Comparison of ENCODE assay signal across 5 cellular contexts in the genomic region with DNA sequence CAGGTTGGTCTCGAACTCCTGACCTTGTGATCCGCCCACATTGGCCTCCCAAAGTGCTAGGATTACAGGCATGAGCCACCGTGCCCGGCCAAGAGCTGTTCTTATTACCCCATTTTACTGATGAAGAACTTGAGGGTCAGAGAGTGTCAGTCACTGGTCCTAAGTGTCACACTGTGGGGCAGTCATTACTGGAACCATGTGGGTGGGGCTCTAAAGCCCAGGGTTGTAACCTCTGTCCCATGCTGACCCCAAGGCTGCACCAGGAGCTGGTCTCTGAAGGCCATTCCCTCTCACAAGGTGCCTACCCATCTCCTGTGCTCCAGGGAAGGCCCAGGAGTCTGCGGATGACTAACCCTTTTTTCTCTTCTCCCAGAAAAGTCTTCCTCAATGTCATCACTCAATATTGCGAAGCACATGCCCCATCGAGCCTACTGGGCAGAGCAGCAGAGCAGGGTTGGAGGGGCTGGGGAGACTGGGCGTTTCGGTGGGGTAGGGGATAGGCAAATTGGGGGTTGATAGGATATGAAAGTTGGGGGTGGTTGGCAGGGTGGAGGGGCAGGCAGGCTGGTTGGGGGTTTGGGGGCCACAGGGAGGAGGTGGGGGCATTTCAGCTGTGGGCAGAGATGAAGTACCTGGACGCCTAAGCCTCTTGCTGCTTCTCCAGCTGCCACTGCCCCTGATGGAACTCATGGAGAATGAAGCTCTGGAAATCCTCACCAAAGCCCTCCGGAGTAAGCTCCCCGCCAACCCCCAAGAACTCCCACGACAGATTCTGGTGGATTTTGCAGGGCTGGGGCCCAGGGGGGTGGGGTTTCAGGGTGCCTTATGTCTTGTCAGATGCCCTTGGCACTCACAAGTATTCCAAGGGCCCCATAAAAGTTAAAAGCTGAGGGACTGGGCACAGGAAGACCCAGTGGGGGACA. TPM values are rescaled to one million over a fixed set of nuclear protein-coding genes. Genes with fewer than 3 reads are reported as not detected.
DNase-seq lines count a peak whose midpoint lies in the region; ATAC-seq, FAIRE-seq and TF ChIP-seq lines count a peak whose summit lies in the region.

No MANE protein-coding gene starts in this region.

- CTCF ChIA-PET in GM12878 (lab: Yijun Ruan, JAX), result interaction anchor here (0.7 to 5.8 kb wide), 23 partner anchors 11 to 369 kb away, joined by 3 to 238 read pairs (median 7); a partner anchor contains a TSS

- TF ChIP-seq CTCF in MM.1S (IDR thresholded peaks at IDR 0.05; ENCODE audit: low read length) (no peak), GM12878 (IDR thresholded peaks at IDR 0.05 in 2 of 3, conservative IDR thresholded peaks at IDR 0.05 in 1 of 3; ENCODE audit: control insufficient read depth in 2 of 3, extremely low read depth in 1 of 3, insufficient read depth in 1 of 3, low read depth in 3 of 3, low read length in 3 of 3) (no peak), sigmoid colon (IDR thresholded peaks at IDR 0.05) (no peak)

- H3K9me3 ChIP-seq in MM.1S (replicated peaks; ENCODE audit: insufficient read depth, low read length) (no peaks in the 10 kb centered on the region), GM12878 (replicated peaks; ENCODE audit: control insufficient read depth, insufficient read depth, low read length) (no peaks in the 10 kb centered on the region), sigmoid colon (no peaks in the 10 kb centered on the region), GM23248 (ENCODE audit: low read depth) (no peaks in the 10 kb centered on the region)

- peak overlapping the region; percentile 99 for H3K9ac ChIP-seq in MM.1S (ENCODE audit: low read length)
- H3K9ac ChIP-seq in GM12878 (ENCODE audit: control insufficient read depth, insufficient read depth, low read length), result peak overlapping the region; percentile 81; the same call in 1 of the 2 replicates
- no peak overlapping the region for H3K9ac ChIP-seq in GM23248

- no TSS peak for BruUV-seq in GM12878 (replicated peaks; lab: Mats Ljungman, UMichigan)

- RAD21 ChIA-PET in GM12878 (lab: Charles Lee; ENCODE audit: unreplicated experiment), result interaction anchor here (0.9 to 5.8 kb wide), 14 partner anchors 14 to 97 kb away, joined by 3 to 125 read pairs (median 6); a partner anchor contains a TSS

- H3K4me3 ChIP-seq in MM.1S (ENCODE audit: low read length) (peak overlapping the region; percentile 76), GM12878 (peak overlapping the region; percentile 72), sigmoid colon (peak overlapping the region in 2 of 4 donors; percentile 89 to 91), GM23248 (no peak overlapping the region)

- TF ChIP-seq POLR2A in GM12878 (IDR thresholded peaks at IDR 0.05; ENCODE audit: low read depth, low read length), result no peak
- TF ChIP-seq POLR2A in sigmoid colon (IDR thresholded peaks at IDR 0.05), result no peak

- no peaks in the 10 kb centered on the region for H4K20me1 ChIP-seq in MM.1S (ENCODE audit: insufficient read depth, low read length)
- no peaks in the 10 kb centered on the region for H4K20me1 ChIP-seq in GM12878 (ENCODE audit: control insufficient read depth, insufficient read depth)
- no peaks in the 10 kb centered on the region for H4K20me1 ChIP-seq in GM23248 (ENCODE audit: insufficient read depth)

- TF ChIP-seq EP300 in GM12878 (IDR thresholded peaks at IDR 0.05; ENCODE audit: borderline replicate concordance in 1 of 2, control insufficient read depth in 1 of 2, low read depth in 2 of 2, low read length in 2 of 2) (no peak), sigmoid colon (IDR thresholded peaks at IDR 0.05) (no peak)

- H3K4me2 ChIP-seq in MM.1S (ENCODE audit: low read depth, low read length), result peak overlapping the region; percentile 82
- peak overlapping the region; percentile 46 for H3K4me2 ChIP-seq in GM12878 (ENCODE audit: control insufficient read depth, insufficient read depth)
- H3K4me2 ChIP-seq in GM23248 (ENCODE audit: unreplicated experiment), result no peak overlapping the region

- no peaks in the 10 kb centered on the region for H3K36me3 ChIP-seq in MM.1S (replicated peaks; ENCODE audit: insufficient read depth, low read length)
- H3K36me3 ChIP-seq in GM12878 (ENCODE audit: control insufficient read depth in 2 of 2, insufficient read depth in 2 of 2, low read length in 1 of 2), result peaks cover 0 to 3% of the 10 kb centered on the region in 2 experiments; a peak in 2 of 4 replicates
- no peaks in the 10 kb centered on the region for H3K36me3 ChIP-seq in sigmoid colon
- no peaks in the 10 kb centered on the region for H3K36me3 ChIP-seq in GM23248 (ENCODE audit: low read depth)

- H3F3A ChIP-seq in MM.1S (ENCODE audit: insufficient read depth, low read length) (peaks cover 24% of the 10 kb centered on the region), GM23248 (ENCODE audit: insufficient read depth) (0 out of 2 replicates have a peak, but pooled peaks cover 11% of the 10 kb centered on the region)

- H3K79me2 ChIP-seq in MM.1S (ENCODE audit: low read length) (peaks cover 26% of the 10 kb centered on the region), GM12878 (ENCODE audit: control insufficient read depth, insufficient read depth, low read length) (peaks cover 22% of the 10 kb centered on the region), GM23248 (ENCODE audit: insufficient read depth) (peaks cover 11% of the 10 kb centered on the region; the same call in 1 of the 2 replicates)

- POLR2A ChIA-PET in GM12878 (lab: Charles Lee), result interaction anchor here (0.6 to 5.8 kb wide), 15 partner anchors 14 to 319 kb away, joined by 3 to 70 read pairs (median 6); a partner anchor contains a TSS

- H3K4me1 ChIP-seq in MM.1S (ENCODE audit: low read length) (peaks cover 24% of the 10 kb centered on the region), GM12878 (ENCODE audit: control insufficient read depth, insufficient read depth, low read length) (peaks cover 27% of the 10 kb centered on the region), sigmoid colon (peaks cover 0 to 55% (median 50%) of the 10 kb centered on the region in 4 donors), GM23248 (ENCODE audit: insufficient read depth) (peaks cover 13% of the 10 kb centered on the region)

- FAIRE-seq in GM12878 (lab: Jason Lieb, UNC), result no peak

- in situ Hi-C loops in GM12878 (cut with MboI), result loop anchor here (5.0 kb wide), 1 partner anchor 101 kb away; no protein-coding TSS in a partner anchor
- in situ Hi-C loops in GM23248 (cut with MboI), result no loop called here

- H3K27ac ChIP-seq in MM.1S (ENCODE audit: low read length) (peak overlapping the region; percentile 99; the same call in 1 of the 2 replicates), GM12878 (ENCODE audit: control insufficient read depth, insufficient read depth) (peak overlapping the region; percentile 90; the same call in 1 of the 2 replicates), sigmoid colon (peak overlapping the region; percentile 87 to 97 (median 96)), GM23248 (no peak overlapping the region)

- H3K9me2 ChIP-seq in MM.1S (replicated peaks; ENCODE audit: insufficient read depth, low read length) (no peaks in the 10 kb centered on the region), GM23248 (ENCODE audit: insufficient read depth) (no peaks in the 10 kb centered on the region)

- no peak for TF ChIP-seq RAD21 in GM12878 (IDR thresholded peaks at IDR 0.05; ENCODE audit: insufficient read depth, low read depth, low read length)

- intact Hi-C loops in GM12878 (cut with micrococcal nuclease; ENCODE audit: unreplicated experiment) (loop anchor here (1.0 to 5.0 kb wide), 3 partner anchors 63 to 631 kb away; a partner anchor contains a TSS), sigmoid colon (cut with DNase I) (loop anchor here (1.0 to 5.0 kb wide), 2 partner anchors 56 to 99 kb away; a partner anchor contains a TSS)

- WGBS in GM12878 (ENCODE audit: insufficient coverage, insufficient replicate concordance, low lambda C conversion rate, missing lambda C conversion rate), result 62% methylated on average over 13 of the region's 13 CpGs
- 85 to 87% methylated on average over 13 of the region's 13 CpGs for WGBS in sigmoid colon, 2 donors
- whole genome bisulfite sequencing in GM23248 (ENCODE audit: low coverage in 1 of 2, low lambda C conversion rate in 2 of 2, missing lambda C conversion rate in 2 of 2), 2 experiments, result 75% methylated on average over 12 to 13 of the region's 13 CpGs

- DNase-seq in MM.1S (no peak), GM12878 (ENCODE audit: low read depth, low spot score) (no peak), sigmoid colon (no peak), GM23248 (no peak)

- SMC1A ChIA-PET in GM12878 (lab: Charles Lee; ENCODE audit: uncharacterized antibody, unreplicated experiment), result interaction anchor here (0.7 to 5.7 kb wide), 10 partner anchors 14 to 151 kb away, joined by 3 to 98 read pairs (median 6); a partner anchor contains a TSS

- no peak for ATAC-seq in GM12878
- ATAC-seq in GM19395 (IDR thresholded peaks at IDR 0.05; ENCODE audit: unreplicated experiment), result no peak

- no peak overlapping the region for H2AFZ ChIP-seq in MM.1S (ENCODE audit: low read length)
- no peak overlapping the region for H2AFZ ChIP-seq in GM12878 (ENCODE audit: control insufficient read depth, low read depth, low read length)
- H2AFZ ChIP-seq in GM23248, result no peak overlapping the region

- H3K27me3 ChIP-seq in MM.1S (replicated peaks; ENCODE audit: insufficient read depth, low read length) (peaks cover 30% of the 10 kb centered on the region), GM12878 (replicated peaks in 1 of 2; ENCODE audit: control insufficient read depth in 2 of 2, insufficient read depth in 2 of 2, low read length in 1 of 2) (peaks cover 5 to 17% of the 10 kb centered on the region in 2 experiments; a peak in 3 of 4 replicates), sigmoid colon (peaks cover 17 to 52% (median 37%) of the 10 kb centered on the region in 3 donors), GM23248 (replicated peaks; ENCODE audit: insufficient read depth) (peaks cover 4% of the 10 kb centered on the region; the same call in 1 of the 2 replicates)

RNA-seq across cellular contexts. Expression of a gene that starts 2.0 kb away (rescaled TPM):
- total RNA-seq in GM12878 (2013; cell fraction: nucleolus; rRNA removed), result 18.8 and 21.2 TPM in 2 replicates
- total RNA-seq in GM12878 (2014; rRNA removed), result 34.9 and 40.7 TPM in 2 replicates
- total RNA-seq in GM12878 (2014; rRNA removed; fragmentation: Illumina TruSeq; extraction: Trizol), result 12.3 and 12.7 TPM in 2 replicates
- 41.7 and 48.9 TPM in 2 replicates for total RNA-seq in GM12878 (2021)
- polyA plus RNA-seq in GM12878 (2011; ENCODE audit: low read depth), result 3.8 TPM
- polyA plus RNA-seq in GM12878 (2011; rRNA removed), result 6.4 and 10.9 TPM in 2 replicates
- 16.8 and 24.8 TPM in 2 replicates for polyA plus RNA-seq in GM12878 (2011; cell fraction: cytosol; rRNA removed)
- 24.4 and 36.6 TPM in 2 replicates for polyA plus RNA-seq in GM12878 (2011; cell fraction: nucleus; rRNA removed)
- 10.7 and 14.9 TPM in 2 replicates for polyA plus RNA-seq in GM12878 (2012)
- polyA plus RNA-seq in GM12878 (2014; fragmentation: Illumina TruSeq; extraction: Trizol), result 1.5 and 7.0 TPM in 2 replicates
- polyA plus RNA-seq in GM12878 (2014; fragmentation: Nextera tagmentation; extraction: Ambion mirVana), result under 1 TPM; 0.32 to 0.55 TPM
- 32.7 and 45.0 TPM in 2 replicates for polyA plus RNA-seq in GM12878 (2014; rRNA removed)
- polyA plus RNA-seq in GM12878 (2016; fragmentation: Nextera tagmentation; extraction: Ambion mirVana), result 10 to 100 TPM; 12.4 to 23.3 TPM
- 7.6 and 17.4 TPM in 2 replicates for polyA minus RNA-seq in GM12878 (2011; rRNA and poly(A)+ RNA removed)
- 8.6 and 10.6 TPM in 2 replicates for polyA minus RNA-seq in GM12878 (2011; cell fraction: cytosol; rRNA and poly(A)+ RNA removed)
- polyA minus RNA-seq in GM12878 (2011; cell fraction: nucleus; rRNA and poly(A)+ RNA removed), result 7.3 and 17.8 TPM in 2 replicates
- total RNA-seq in sigmoid colon, result 10 to 100 TPM; 39.9 to 48.7 (median 45.3) TPM
- polyA plus RNA-seq in sigmoid colon, result 100 to 1,000 TPM; 151 to 244 (median 219) TPM
- total RNA-seq in GM23248 (2014; rRNA removed; shearing (Covaris generic)), result 38.6 and 41.9 TPM in 2 replicates
- 17.2 and 18.1 TPM in 2 replicates for polyA plus RNA-seq in GM23248 (2016; fragmentation: Nextera tagmentation; extraction: Ambion mirVana)

RNA-seq across cellular contexts. Expression of a gene that starts 3.2 kb away (rescaled TPM):
- total RNA-seq in GM12878 (2013; cell fraction: nucleolus; rRNA removed), result 0.50 TPM in 1 of 2 replicates, not detected in the other
- not detected in 2 replicates for total RNA-seq in GM12878 (2014; rRNA removed)
- not detected in 2 replicates for total RNA-seq in GM12878 (2014; rRNA removed; fragmentation: Illumina TruSeq; extraction: Trizol)
- 0.29 TPM in 1 of 2 replicates, not detected in the other for total RNA-seq in GM12878 (2021)
- not detected for polyA plus RNA-seq in GM12878 (2011; ENCODE audit: low read depth)
- polyA plus RNA-seq in GM12878 (2011; rRNA removed), result 0.12 and 0.24 TPM in 2 replicates
- polyA plus RNA-seq in GM12878 (2011; cell fraction: cytosol; rRNA removed), result 0.12 TPM in 1 of 2 replicates, not detected in the other
- 0.22 and 0.38 TPM in 2 replicates for polyA plus RNA-seq in GM12878 (2011; cell fraction: nucleus; rRNA removed)
- polyA plus RNA-seq in GM12878 (2012), result 0.23 and 0.67 TPM in 2 replicates
- polyA plus RNA-seq in GM12878 (2014; fragmentation: Illumina TruSeq; extraction: Trizol), result 0.31 TPM in 1 of 2 replicates, not detected in the other
- polyA plus RNA-seq in GM12878 (2014; fragmentation: Nextera tagmentation; extraction: Ambion mirVana), result not detected
- polyA plus RNA-seq in GM12878 (2014; rRNA removed), result not detected in 2 replicates
- polyA plus RNA-seq in GM12878 (2016; fragmentation: Nextera tagmentation; extraction: Ambion mirVana), result not detected
- not detected in 2 replicates for polyA minus RNA-seq in GM12878 (2011; rRNA and poly(A)+ RNA removed)
- polyA minus RNA-seq in GM12878 (2011; cell fraction: cytosol; rRNA and poly(A)+ RNA removed), result not detected in 2 replicates
- not detected in 2 replicates for polyA minus RNA-seq in GM12878 (2011; cell fraction: nucleus; rRNA and poly(A)+ RNA removed)
- not detected for total RNA-seq in sigmoid colon
- 1 to 10 TPM in 2 of 3 donors, not detected in 1; 1.1 to 1.4 TPM for polyA plus RNA-seq in sigmoid colon
- not detected in 2 replicates for total RNA-seq in GM23248 (2014; rRNA removed; shearing (Covaris generic))
- polyA plus RNA-seq in GM23248 (2016; fragmentation: Nextera tagmentation; extraction: Ambion mirVana), result not detected in 2 replicates

RNA-seq across cellular contexts. Expression of a gene that starts 12.3 kb away (rescaled TPM):
- total RNA-seq in GM12878 (2013; cell fraction: nucleolus; rRNA removed), result 0.33 and 0.69 TPM in 2 replicates
- total RNA-seq in GM12878 (2014; rRNA removed) (not detected in 2 replicates), GM12878 (2014; rRNA removed; fragmentation: Illumina TruSeq; extraction: Trizol) (not detected in 2 replicates), GM12878 (2021) (not detected in 2 replicates), sigmoid colon (under 1 TPM in 1 of 4 donors, not detected in 3; 0.71 TPM)
- not detected for polyA plus RNA-seq in GM12878 (2011; ENCODE audit: low read depth)
- polyA plus RNA-seq in GM12878 (2011; rRNA removed) (0.04 TPM in 1 of 2 replicates, not detected in the other), GM12878 (2014; fragmentation: Illumina TruSeq; extraction: Trizol) (not detected in 2 replicates), GM12878 (2014; fragmentation: Nextera tagmentation; extraction: Ambion mirVana) (not detected), GM12878 (2014; rRNA removed) (0.20 TPM in 1 of 2 replicates, not detected in the other), GM12878 (2016; fragmentation: Nextera tagmentation; extraction: Ambion mirVana) (not detected), sigmoid colon (not detected), GM23248 (2016; fragmentation: Nextera tagmentation; extraction: Ambion mirVana) (0.13 TPM in 1 of 2 replicates, not detected in the other)
- 0.06 and 0.07 TPM in 2 replicates for polyA plus RNA-seq in GM12878 (2011; cell fraction: cytosol; rRNA removed)
- 0.16 and 0.57 TPM in 2 replicates for polyA plus RNA-seq in GM12878 (2011; cell fraction: nucleus; rRNA removed)
- not detected in 2 replicates for polyA plus RNA-seq in GM12878 (2012)
- not detected in 2 replicates for polyA minus RNA-seq in GM12878 (2011; rRNA and poly(A)+ RNA removed)
- not detected in 2 replicates for polyA minus RNA-seq in GM12878 (2011; cell fraction: cytosol; rRNA and poly(A)+ RNA removed)
- polyA minus RNA-seq in GM12878 (2011; cell fraction: nucleus; rRNA and poly(A)+ RNA removed), result 0.77 TPM in 1 of 2 replicates, not detected in the other
- not detected in 2 replicates for total RNA-seq in GM23248 (2014; rRNA removed; shearing (Covaris generic))

RNA-seq across cellular contexts. Expression of a gene that starts 14.0 kb away (rescaled TPM):
- total RNA-seq in GM12878 (2013; cell fraction: nucleolus; rRNA removed), result 21.2 and 22.0 TPM in 2 replicates
- 252 and 288 TPM in 2 replicates for total RNA-seq in GM12878 (2014; rRNA removed)
- total RNA-seq in GM12878 (2014; rRNA removed; fragmentation: Illumina TruSeq; extraction: Trizol), result 212 and 217 TPM in 2 replicates
- total RNA-seq in GM12878 (2021), result 210 and 220 TPM in 2 replicates
- polyA plus RNA-seq in GM12878 (2011; ENCODE audit: low read depth), result 376 TPM
- polyA plus RNA-seq in GM12878 (2011; rRNA removed), result 300 and 394 TPM in 2 replicates
- polyA plus RNA-seq in GM12878 (2011; cell fraction: cytosol; rRNA removed), result 444 and 476 TPM in 2 replicates
- 172 and 214 TPM in 2 replicates for polyA plus RNA-seq in GM12878 (2011; cell fraction: nucleus; rRNA removed)
- 296 and 388 TPM in 2 replicates for polyA plus RNA-seq in GM12878 (2012)
- 96.2 and 220 TPM in 2 replicates for polyA plus RNA-seq in GM12878 (2014; fragmentation: Illumina TruSeq; extraction: Trizol)
- 100 to 1,000 TPM; 322 to 331 TPM for polyA plus RNA-seq in GM12878 (2014; fragmentation: Nextera tagmentation; extraction: Ambion mirVana)
- polyA plus RNA-seq in GM12878 (2014; rRNA removed), result 294 and 320 TPM in 2 replicates
- polyA plus RNA-seq in GM12878 (2016; fragmentation: Nextera tagmentation; extraction: Ambion mirVana), result 100 to 1,000 TPM; 411 to 455 TPM
- 54.2 and 99.4 TPM in 2 replicates for polyA minus RNA-seq in GM12878 (2011; rRNA and poly(A)+ RNA removed)
- polyA minus RNA-seq in GM12878 (2011; cell fraction: cytosol; rRNA and poly(A)+ RNA removed), result 89.2 and 95.6 TPM in 2 replicates
- polyA minus RNA-seq in GM12878 (2011; cell fraction: nucleus; rRNA and poly(A)+ RNA removed), result 32.3 and 46.0 TPM in 2 replicates
- 100 to 1,000 TPM; 182 to 353 (median 269) TPM for total RNA-seq in sigmoid colon
- polyA plus RNA-seq in sigmoid colon, result 100 to 1,000 TPM; 148 to 232 (median 168) TPM
- 161 and 183 TPM in 2 replicates for total RNA-seq in GM23248 (2014; rRNA removed; shearing (Covaris generic))
- 269 and 282 TPM in 2 replicates for polyA plus RNA-seq in GM23248 (2016; fragmentation: Nextera tagmentation; extraction: Ambion mirVana)

RNA-seq across cellular contexts. Expression of a gene that starts 14.6 kb away (rescaled TPM):
- total RNA-seq in GM12878 (2013; cell fraction: nucleolus; rRNA removed), result 10.4 and 10.9 TPM in 2 replicates
- 238 and 248 TPM in 2 replicates for total RNA-seq in GM12878 (2014; rRNA removed)
- 198 and 206 TPM in 2 replicates for total RNA-seq in GM12878 (2014; rRNA removed; fragmentation: Illumina TruSeq; extraction: Trizol)
- 202 and 214 TPM in 2 replicates for total RNA-seq in GM12878 (2021)
- polyA plus RNA-seq in GM12878 (2011; ENCODE audit: low read depth), result 146 TPM
- 265 and 406 TPM in 2 replicates for polyA plus RNA-seq in GM12878 (2011; rRNA removed)
- 562 and 645 TPM in 2 replicates for polyA plus RNA-seq in GM12878 (2011; cell fraction: cytosol; rRNA removed)
- polyA plus RNA-seq in GM12878 (2011; cell fraction: nucleus; rRNA removed), result 193 and 238 TPM in 2 replicates
- polyA plus RNA-seq in GM12878 (2012), result 242 and 335 TPM in 2 replicates
- polyA plus RNA-seq in GM12878 (2014; fragmentation: Illumina TruSeq; extraction: Trizol), result 110 and 241 TPM in 2 replicates
- 100 to 1,000 TPM in 1 of 2 experiments, 10 to 100 TPM in 1; 95.7 to 203 TPM for polyA plus RNA-seq in GM12878 (2014; fragmentation: Nextera tagmentation; extraction: Ambion mirVana)
- 341 and 351 TPM in 2 replicates for polyA plus RNA-seq in GM12878 (2014; rRNA removed)
- polyA plus RNA-seq in GM12878 (2016; fragmentation: Nextera tagmentation; extraction: Ambion mirVana), result 100 to 1,000 TPM; 324 to 357 TPM
- polyA minus RNA-seq in GM12878 (2011; rRNA and poly(A)+ RNA removed), result 97.0 and 167 TPM in 2 replicates
- 55.5 and 58.4 TPM in 2 replicates for polyA minus RNA-seq in GM12878 (2011; cell fraction: cytosol; rRNA and poly(A)+ RNA removed)
- 13.3 and 26.9 TPM in 2 replicates for polyA minus RNA-seq in GM12878 (2011; cell fraction: nucleus; rRNA and poly(A)+ RNA removed)
- total RNA-seq in sigmoid colon, result 100 to 1,000 TPM; 169 to 269 (median 215) TPM
- 1,000 to 10,000 TPM in 1 of 3 donors, 100 to 1,000 TPM in 2; 596 to 1,045 (median 779) TPM for polyA plus RNA-seq in sigmoid colon
- 243 and 260 TPM in 2 replicates for total RNA-seq in GM23248 (2014; rRNA removed; shearing (Covaris generic))
- polyA plus RNA-seq in GM23248 (2016; fragmentation: Nextera tagmentation; extraction: Ambion mirVana), result 436 and 451 TPM in 2 replicates
